10 cellular contexts compared by ENCODE assay signal in the genomic region with DNA sequence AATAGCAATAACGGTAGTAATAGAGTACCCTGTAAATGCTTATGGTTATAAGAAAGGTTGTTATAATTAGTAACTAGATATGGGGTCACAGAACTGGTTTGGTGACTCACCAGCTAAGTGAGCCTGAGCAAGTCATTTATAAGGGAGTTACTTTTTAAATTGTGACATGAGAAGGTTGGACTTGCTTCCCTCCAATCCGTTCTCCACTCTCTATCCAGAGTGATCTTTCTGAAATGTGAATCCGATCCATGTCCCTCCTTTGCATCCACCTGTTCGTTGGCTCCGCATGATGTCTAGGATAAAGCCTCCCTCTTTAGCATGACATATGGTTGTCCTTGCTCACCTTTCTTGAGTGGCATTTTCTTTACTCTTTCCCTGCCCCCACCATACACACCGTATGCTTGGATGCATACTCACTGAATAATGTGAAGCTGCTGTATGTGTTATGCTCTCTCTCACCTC.
A peak's percentile ranks its signal among the peaks of the same experiment; 100 is the strongest.
DNase-seq lines count a peak whose midpoint lies in the region; ATAC-seq and TF ChIP-seq lines count a peak whose summit lies in the region.
"Had no signal": no experiment of that assay in that cellular context is flagged by ENCODE, and none has a peak within 500 bp of the region (broad histone marks: within the 10 kb centered on the region; RNA-seq: fewer than 3 reads in every experiment).

No MANE protein-coding gene starts in this region.

- TF ChIP-seq CTCF in activated B cell treated with CpG ODN at 0.5 μM for 24 hours (IDR thresholded peaks at IDR 0.05) (no peak), transverse colon (IDR thresholded peaks at IDR 0.05) (no peak)

- in situ Hi-C loops in Caki2 (cut with HindIII; ENCODE audit: low pct_unique_long_range_greater_than_20kb, low sequenced_read_pairs): no loop called here
- in situ Hi-C loops in transverse colon (cut with MboI; ENCODE audit: low pct_ligation_motif_present in 1 of 4, low pct_unique_long_range_greater_than_20kb in 1 of 4, low sequenced_read_pairs in 3 of 4): no loop called here

- H2AFZ ChIP-seq in mesenchymal stem cell (ENCODE audit: low read depth, low read length): no peak overlapping the region

- H3K4ac ChIP-seq in mesenchymal stem cell (ENCODE audit: low read depth in 1 of 2, low read length in 2 of 2): peak overlapping the region; percentile 54 to 62

- peaks cover 9% of the 10 kb centered on the region for H3K4me1 ChIP-seq in mesenchymal stem cell (ENCODE audit: control insufficient read depth, insufficient read depth, low read depth, low read length)
- peaks cover 23 to 54% (median 31%) of the 10 kb centered on the region in 4 donors for H3K4me1 ChIP-seq in transverse colon

- H3K4me3 ChIP-seq in mesenchymal stem cell (ENCODE audit: insufficient read depth in 1 of 2, low read depth in 1 of 2, low read length in 2 of 2) (no peak overlapping the region), transverse colon (no peak overlapping the region)
- H3K4me3 ChIP-seq: heart left ventricle had no signal

- CTCF ChIA-PET in activated B cell treated with CpG ODN at 0.5 μM for 24 hours (lab: Charles Lee): no interaction called here

- no peak for TF ChIP-seq POLR2A in transverse colon (IDR thresholded peaks at IDR 0.05)

- no peak overlapping the region for H4K8ac ChIP-seq in mesenchymal stem cell (ENCODE audit: low read length)

- TF ChIP-seq EP300 in transverse colon (IDR thresholded peaks at IDR 0.05; ENCODE audit: low read depth): no peak

- WGBS in mesenchymal stem cell: 71% methylated on average over 6 of the region's 6 CpGs
- WGBS in transverse colon (ENCODE audit: low coverage in 1 of 2), 2 donors: 64 to 74% methylated on average over 2 to 6 of the region's 6 CpGs

- no peak overlapping the region for H3K23ac ChIP-seq in mesenchymal stem cell (ENCODE audit: low read length in 2 of 2)

- H3K9me3 ChIP-seq in mesenchymal stem cell (ENCODE audit: control insufficient read depth, low read length) (no peaks in the 10 kb centered on the region), transverse colon (no peaks in the 10 kb centered on the region)

- H3K14ac ChIP-seq in mesenchymal stem cell (ENCODE audit: low read length in 2 of 2): no peak overlapping the region

- no peak overlapping the region for H3K4me3 Mint-ChIP-seq in activated B cell treated with CpG ODN at 0.5 μM for 24 hours

- H3K4me1 Mint-ChIP-seq in activated B cell treated with CpG ODN at 0.5 μM for 24 hours: peaks cover 48% of the 10 kb centered on the region

- peak overlapping the region; percentile 93 for H2BK120ac ChIP-seq in mesenchymal stem cell (ENCODE audit: low read depth, low read length)

- peak; percentile 84 for DNase-seq in Caki2 (ENCODE audit: low read depth)
- DNase-seq in HT-29 (ENCODE audit: low spot score): peak; percentile 90
- no peak for DNase-seq in activated B cell treated with CpG ODN at 0.5 μM for 24 hours
- peak; percentile 53 for DNase-seq in mesenchymal stem cell
- no peak for DNase-seq in foreskin melanocyte
- DNase-seq in transverse colon: no peak
- no peak for DNase-seq in Ammon's horn (ENCODE audit: low spot score)
- DNase-seq: heart left ventricle, NCI-H2029 had no signal

- peak overlapping the region; percentile 48 for H3K27ac ChIP-seq in mesenchymal stem cell (ENCODE audit: low read length, poor library complexity, severe bottlenecking)
- H3K27ac ChIP-seq in transverse colon: no peak overlapping the region

- H2AK5ac ChIP-seq in mesenchymal stem cell (ENCODE audit: low read length, severe bottlenecking): no peak overlapping the region

- H3K27me3 ChIP-seq in mesenchymal stem cell (ENCODE audit: control insufficient read depth in 1 of 2, insufficient read depth in 1 of 2, low read length in 2 of 2) (no peaks in the 10 kb centered on the region), transverse colon (no peaks in the 10 kb centered on the region)
- H3K27me3 ChIP-seq: heart left ventricle had no signal

- ATAC-seq in activated B cell treated with CpG ODN at 0.5 μM for 24 hours (ENCODE audit: low read depth) (no peak), HG03565 (IDR thresholded peaks at IDR 0.05; ENCODE audit: unreplicated experiment) (no peak)

- POLR2A ChIA-PET in activated B cell treated with CpG ODN at 0.5 μM for 24 hours (lab: Charles Lee): interaction anchor here (1.7 kb wide), 1 partner anchor 83 kb away, joined by 4 read pairs; a partner anchor contains a TSS

- no peak overlapping the region for H3K4me2 ChIP-seq in mesenchymal stem cell (ENCODE audit: low read length, poor library complexity, severe bottlenecking)

- H3K9me3 Mint-ChIP-seq in activated B cell treated with CpG ODN at 0.5 μM for 24 hours: no peaks in the 10 kb centered on the region

- H2BK5ac ChIP-seq in mesenchymal stem cell (ENCODE audit: low read depth, low read length, poor library complexity, severe bottlenecking): no peak overlapping the region

- H3K18ac ChIP-seq in mesenchymal stem cell (ENCODE audit: low read depth in 1 of 2, low read length in 2 of 2): peak overlapping the region; percentile 9 to 81

- H2BK12ac ChIP-seq in mesenchymal stem cell (ENCODE audit: low read length in 2 of 2): peak overlapping the region; percentile 11 to 97

- H3K27ac Mint-ChIP-seq in activated B cell treated with CpG ODN at 0.5 μM for 24 hours: peak overlapping the region; percentile 5

- H3K36me3 ChIP-seq in mesenchymal stem cell (ENCODE audit: control insufficient read depth in 1 of 2, insufficient read depth in 2 of 2, low read depth in 1 of 2, low read length in 2 of 2) (no peaks in the 10 kb centered on the region), transverse colon (no peaks in the 10 kb centered on the region)
- H3K36me3 ChIP-seq: heart left ventricle had no signal

- H3K9ac ChIP-seq in mesenchymal stem cell (ENCODE audit: low read length): no peak overlapping the region

- H4K91ac ChIP-seq in mesenchymal stem cell (ENCODE audit: low read length): peak overlapping the region; percentile 5

- H3K27me3 Mint-ChIP-seq in activated B cell treated with CpG ODN at 0.5 μM for 24 hours: no peaks in the 10 kb centered on the region

- intact Hi-C loops in activated B cell treated with CpG ODN at 0.5 μM for 24 hours (cut with micrococcal nuclease): loop anchor here (5.0 kb wide), 1 partner anchor 34 kb away; no protein-coding TSS in a partner anchor
- intact Hi-C loops in transverse colon (cut with DNase I; ENCODE audit: low total_unique reads): no loop called here

- H2BK15ac ChIP-seq in mesenchymal stem cell (ENCODE audit: low read depth, poor library complexity, severe bottlenecking): no peak overlapping the region

- no peaks in the 10 kb centered on the region for H3K79me1 ChIP-seq in mesenchymal stem cell (replicated peaks; ENCODE audit: low read length, poor library complexity, severe bottlenecking)

- H3K36me3 Mint-ChIP-seq in activated B cell treated with CpG ODN at 0.5 μM for 24 hours (ENCODE audit: low read depth): no peaks in the 10 kb centered on the region

Comparison
In these comparisons a context has a peak if more than half of its experiments do, and no peak if none do; other contexts are left out.
1. DNase-seq: peak in Caki2 (single experiment), HT-29 (single experiment) and mesenchymal stem cell (single experiment); none in activated B cell treated with CpG ODN at 0.5 μM for 24 hours (single experiment), foreskin melanocyte (single experiment), transverse colon (single experiment) and Ammon's horn (single experiment).